In genomic region chrX:153925739-153926593, GRCh38 we compare ENCODE assay signal across 1 cellular context.
TF ChIP-seq lines count a peak whose summit lies in the region.

Gene ARHGAP4, minus strand, starts transcription at chrX:153926264. Its CDS starts 62 bp downstream, at chrX:153926202.

TF ChIP-seq in K562, 482 proteins besides CTCF, POLR2A, EP300 and RAD21 (continued from another document and continues in another):
- TF ChIP-seq PRDM10 (IDR thresholded peaks at IDR 0.05; ENCODE audit: partially characterized antibody), result no peak
- TF ChIP-seq CBX3 (IDR thresholded peaks at IDR 0.05; ENCODE audit: borderline replicate concordance in 1 of 2, low read length in 2 of 2), result peak in 1 of 2 experiments; percentile 28; a peak in 1 of 3 replicates
- no peak for TF ChIP-seq HINFP (tag; conservative IDR thresholded peaks at IDR 0.05; ENCODE audit: low read depth)
- TF ChIP-seq CSDE1 (IDR thresholded peaks at IDR 0.05), result peak in 1 of 2 experiments; percentile 72; a peak in 2 of 4 replicates
- TF ChIP-seq ZNF347 (CRISPR knock-in tag; IDR thresholded peaks at IDR 0.05; ENCODE audit: low read depth), result no peak
- TF ChIP-seq THRB (CRISPR knock-in tag; conservative IDR thresholded peaks at IDR 0.05), result peak; percentile 88; the same call in 1 of the 2 replicates
- no peak for TF ChIP-seq SMAD2 (IDR thresholded peaks at IDR 0.05; ENCODE audit: low read depth, low read length)
- TF ChIP-seq MTF1 (CRISPR knock-in tag; IDR thresholded peaks at IDR 0.05; ENCODE audit: borderline replicate concordance), result no peak
- TF ChIP-seq MCM5 (IDR thresholded peaks at IDR 0.05; ENCODE audit: low read depth), result no peak
- no peak for TF ChIP-seq SRSF1 (IDR thresholded peaks at IDR 0.05; ENCODE audit: low read depth, low read length)
- TF ChIP-seq MBD2 (IDR thresholded peaks at IDR 0.05; ENCODE audit: borderline replicate concordance, low read depth), result peak; percentile 75; the same call in 1 of the 2 replicates
- no peak for TF ChIP-seq PRPF4 (IDR thresholded peaks at IDR 0.05; ENCODE audit: insufficient read depth, low read depth, low read length, poor library complexity, severe bottlenecking)
- TF ChIP-seq ZNF398 (CRISPR knock-in tag; IDR thresholded peaks at IDR 0.05), result no peak
- no peak for TF ChIP-seq JUND (IDR thresholded peaks at IDR 0.05; ENCODE audit: borderline replicate concordance, low read depth, low read length)
- TF ChIP-seq JUND (tag; IDR thresholded peaks at IDR 0.05; ENCODE audit: borderline replicate concordance, low read depth, low read length), result no peak
- TF ChIP-seq ZBTB2 (IDR thresholded peaks at IDR 0.05), result no peak
- TF ChIP-seq STAT5B (CRISPR knock-in tag; IDR thresholded peaks at IDR 0.05), result no peak
- TF ChIP-seq RBM14 (IDR thresholded peaks at IDR 0.05; ENCODE audit: borderline replicate concordance, insufficient read depth, low read depth, low read length), result peak; percentile 83; the same call in 1 of the 2 replicates
- TF ChIP-seq FOXJ2 (tag; IDR thresholded peaks at IDR 0.05), result no peak
- no peak for TF ChIP-seq E4F1 (CRISPR knock-in tag; IDR thresholded peaks at IDR 0.05; ENCODE audit: borderline replicate concordance)
- no peak for TF ChIP-seq MAX (CRISPR knock-in tag; IDR thresholded peaks at IDR 0.05)
- TF ChIP-seq ATF2 (CRISPR knock-in tag; IDR thresholded peaks at IDR 0.05), result no peak
- peak; percentile 32; the same call in 1 of the 2 replicates for TF ChIP-seq LCOR (CRISPR knock-in tag; IDR thresholded peaks at IDR 0.05)
- TF ChIP-seq NFE2 (IDR thresholded peaks at IDR 0.05; ENCODE audit: low read depth), result no peak
- TF ChIP-seq ZNF766 (CRISPR knock-in tag; conservative IDR thresholded peaks at IDR 0.05), result peak; percentile 19; the same call in 1 of the 2 replicates
- no peak for TF ChIP-seq CHCHD3 (CRISPR knock-in tag; IDR thresholded peaks at IDR 0.05)
- no peak for TF ChIP-seq PBX2 (CRISPR knock-in tag; IDR thresholded peaks at IDR 0.05; ENCODE audit: low read depth)
- no peak for TF ChIP-seq PBX2 (tag; conservative IDR thresholded peaks at IDR 0.05; ENCODE audit: low read depth)
- no peak for TF ChIP-seq SRSF7 (optimal IDR thresholded peaks at IDR 0.05; ENCODE audit: low read depth, low read length)
- no peak for TF ChIP-seq MTA1 (IDR thresholded peaks at IDR 0.05; ENCODE audit: borderline replicate concordance)
- TF ChIP-seq XRCC5 (IDR thresholded peaks at IDR 0.05; ENCODE audit: low read depth, low read length), result peak; percentile 86; the same call in 1 of the 2 replicates
- no peak for TF ChIP-seq ZNF282 (CRISPR knock-in tag; IDR thresholded peaks at IDR 0.05)
- TF ChIP-seq RBM15 (IDR thresholded peaks at IDR 0.05; ENCODE audit: insufficient read depth, low read length), result no peak
- TF ChIP-seq NFXL1 (CRISPR knock-in tag; IDR thresholded peaks at IDR 0.05), result no peak
- TF ChIP-seq FOXP4 (CRISPR knock-in tag; IDR thresholded peaks at IDR 0.05; ENCODE audit: borderline replicate concordance), result no peak
- no peak for TF ChIP-seq THAP12 (CRISPR knock-in tag; IDR thresholded peaks at IDR 0.05)
- TF ChIP-seq ILF3 (IDR thresholded peaks at IDR 0.05; ENCODE audit: borderline replicate concordance), result no peak; the same call in 1 of the 2 replicates
